ENCODE assay signal across 1 cellular context in the genomic region with DNA sequence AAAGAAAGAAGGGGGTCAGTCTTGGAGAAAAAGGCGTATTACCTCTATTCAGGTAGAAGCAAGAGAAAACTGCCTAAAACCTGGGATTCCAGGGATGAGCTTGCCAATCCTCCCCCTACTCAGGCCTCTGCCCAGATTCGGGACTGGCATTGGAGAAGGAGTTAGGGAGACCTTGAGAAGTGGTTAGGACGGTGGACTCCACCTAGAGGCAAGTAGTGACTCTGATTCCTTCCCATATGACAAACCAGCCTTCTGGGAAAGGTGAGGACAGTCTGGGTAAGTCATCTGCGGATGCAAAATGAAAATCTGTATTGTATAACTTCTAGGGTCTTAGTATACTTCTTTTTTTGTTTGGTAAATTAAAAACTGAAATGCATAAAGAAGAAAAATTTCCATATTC.
TF ChIP-seq lines count a peak whose summit lies in the region.

No MANE protein-coding gene starts in this region.

TF ChIP-seq in WTC11, 78 proteins besides CTCF, POLR2A, EP300 and RAD21 (continued from another document):
- TF ChIP-seq, protein P1, sequence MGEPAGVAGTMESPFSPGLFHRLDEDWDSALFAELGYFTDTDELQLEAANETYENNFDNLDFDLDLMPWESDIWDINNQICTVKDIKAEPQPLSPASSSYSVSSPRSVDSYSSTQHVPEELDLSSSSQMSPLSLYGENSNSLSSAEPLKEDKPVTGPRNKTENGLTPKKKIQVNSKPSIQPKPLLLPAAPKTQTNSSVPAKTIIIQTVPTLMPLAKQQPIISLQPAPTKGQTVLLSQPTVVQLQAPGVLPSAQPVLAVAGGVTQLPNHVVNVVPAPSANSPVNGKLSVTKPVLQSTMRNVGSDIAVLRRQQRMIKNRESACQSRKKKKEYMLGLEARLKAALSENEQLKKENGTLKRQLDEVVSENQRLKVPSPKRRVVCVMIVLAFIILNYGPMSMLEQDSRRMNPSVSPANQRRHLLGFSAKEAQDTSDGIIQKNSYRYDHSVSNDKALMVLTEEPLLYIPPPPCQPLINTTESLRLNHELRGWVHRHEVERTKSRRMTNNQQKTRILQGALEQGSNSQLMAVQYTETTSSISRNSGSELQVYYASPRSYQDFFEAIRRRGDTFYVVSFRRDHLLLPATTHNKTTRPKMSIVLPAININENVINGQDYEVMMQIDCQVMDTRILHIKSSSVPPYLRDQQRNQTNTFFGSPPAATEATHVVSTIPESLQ (CRISPR knock-in tag; IDR thresholded peaks at IDR 0.05): no peak
- TF ChIP-seq, protein P2, sequence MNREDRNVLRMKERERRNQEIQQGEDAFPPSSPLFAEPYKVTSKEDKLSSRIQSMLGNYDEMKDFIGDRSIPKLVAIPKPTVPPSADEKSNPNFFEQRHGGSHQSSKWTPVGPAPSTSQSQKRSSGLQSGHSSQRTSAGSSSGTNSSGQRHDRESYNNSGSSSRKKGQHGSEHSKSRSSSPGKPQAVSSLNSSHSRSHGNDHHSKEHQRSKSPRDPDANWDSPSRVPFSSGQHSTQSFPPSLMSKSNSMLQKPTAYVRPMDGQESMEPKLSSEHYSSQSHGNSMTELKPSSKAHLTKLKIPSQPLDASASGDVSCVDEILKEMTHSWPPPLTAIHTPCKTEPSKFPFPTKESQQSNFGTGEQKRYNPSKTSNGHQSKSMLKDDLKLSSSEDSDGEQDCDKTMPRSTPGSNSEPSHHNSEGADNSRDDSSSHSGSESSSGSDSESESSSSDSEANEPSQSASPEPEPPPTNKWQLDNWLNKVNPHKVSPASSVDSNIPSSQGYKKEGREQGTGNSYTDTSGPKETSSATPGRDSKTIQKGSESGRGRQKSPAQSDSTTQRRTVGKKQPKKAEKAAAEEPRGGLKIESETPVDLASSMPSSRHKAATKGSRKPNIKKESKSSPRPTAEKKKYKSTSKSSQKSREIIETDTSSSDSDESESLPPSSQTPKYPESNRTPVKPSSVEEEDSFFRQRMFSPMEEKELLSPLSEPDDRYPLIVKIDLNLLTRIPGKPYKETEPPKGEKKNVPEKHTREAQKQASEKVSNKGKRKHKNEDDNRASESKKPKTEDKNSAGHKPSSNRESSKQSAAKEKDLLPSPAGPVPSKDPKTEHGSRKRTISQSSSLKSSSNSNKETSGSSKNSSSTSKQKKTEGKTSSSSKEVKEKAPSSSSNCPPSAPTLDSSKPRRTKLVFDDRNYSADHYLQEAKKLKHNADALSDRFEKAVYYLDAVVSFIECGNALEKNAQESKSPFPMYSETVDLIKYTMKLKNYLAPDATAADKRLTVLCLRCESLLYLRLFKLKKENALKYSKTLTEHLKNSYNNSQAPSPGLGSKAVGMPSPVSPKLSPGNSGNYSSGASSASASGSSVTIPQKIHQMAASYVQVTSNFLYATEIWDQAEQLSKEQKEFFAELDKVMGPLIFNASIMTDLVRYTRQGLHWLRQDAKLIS (CRISPR knock-in tag; IDR thresholded peaks at IDR 0.05; ENCODE audit: borderline replicate concordance): no peak
- TF ChIP-seq FOXJ3 (CRISPR knock-in tag; IDR thresholded peaks at IDR 0.05; ENCODE audit: borderline replicate concordance) (no peak), SP1 (CRISPR knock-in tag; conservative IDR thresholded peaks at IDR 0.05) (no peak), ZNF317 (CRISPR knock-in tag; IDR thresholded peaks at IDR 0.05; ENCODE audit: borderline replicate concordance, low read depth) (no peak), KAT7 (CRISPR knock-in tag; IDR thresholded peaks at IDR 0.05; ENCODE audit: borderline replicate concordance) (no peak), EMX1 (CRISPR knock-in tag; IDR thresholded peaks at IDR 0.05) (no peak)
- TF ChIP-seq, protein P3, sequence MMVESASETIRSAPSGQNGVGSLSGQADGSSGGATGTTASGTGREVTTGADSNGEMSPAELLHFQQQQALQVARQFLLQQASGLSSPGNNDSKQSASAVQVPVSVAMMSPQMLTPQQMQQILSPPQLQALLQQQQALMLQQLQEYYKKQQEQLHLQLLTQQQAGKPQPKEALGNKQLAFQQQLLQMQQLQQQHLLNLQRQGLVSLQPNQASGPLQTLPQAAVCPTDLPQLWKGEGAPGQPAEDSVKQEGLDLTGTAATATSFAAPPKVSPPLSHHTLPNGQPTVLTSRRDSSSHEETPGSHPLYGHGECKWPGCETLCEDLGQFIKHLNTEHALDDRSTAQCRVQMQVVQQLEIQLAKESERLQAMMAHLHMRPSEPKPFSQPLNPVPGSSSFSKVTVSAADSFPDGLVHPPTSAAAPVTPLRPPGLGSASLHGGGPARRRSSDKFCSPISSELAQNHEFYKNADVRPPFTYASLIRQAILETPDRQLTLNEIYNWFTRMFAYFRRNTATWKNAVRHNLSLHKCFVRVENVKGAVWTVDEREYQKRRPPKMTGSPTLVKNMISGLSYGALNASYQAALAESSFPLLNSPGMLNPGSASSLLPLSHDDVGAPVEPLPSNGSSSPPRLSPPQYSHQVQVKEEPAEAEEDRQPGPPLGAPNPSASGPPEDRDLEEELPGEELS (CRISPR knock-in tag; IDR thresholded peaks at IDR 0.05): no peak
- TF ChIP-seq, protein P4, sequence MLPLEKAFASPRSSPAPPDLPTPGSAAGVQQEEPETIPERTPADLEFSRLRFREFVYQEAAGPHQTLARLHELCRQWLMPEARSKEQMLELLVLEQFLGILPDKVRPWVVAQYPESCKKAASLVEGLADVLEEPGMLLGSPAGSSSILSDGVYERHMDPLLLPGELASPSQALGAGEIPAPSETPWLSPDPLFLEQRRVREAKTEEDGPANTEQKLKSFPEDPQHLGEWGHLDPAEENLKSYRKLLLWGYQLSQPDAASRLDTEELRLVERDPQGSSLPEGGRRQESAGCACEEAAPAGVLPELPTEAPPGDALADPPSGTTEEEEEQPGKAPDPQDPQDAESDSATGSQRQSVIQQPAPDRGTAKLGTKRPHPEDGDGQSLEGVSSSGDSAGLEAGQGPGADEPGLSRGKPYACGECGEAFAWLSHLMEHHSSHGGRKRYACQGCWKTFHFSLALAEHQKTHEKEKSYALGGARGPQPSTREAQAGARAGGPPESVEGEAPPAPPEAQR (CRISPR knock-in tag; IDR thresholded peaks at IDR 0.05): no peak
- TF ChIP-seq, protein P5, sequence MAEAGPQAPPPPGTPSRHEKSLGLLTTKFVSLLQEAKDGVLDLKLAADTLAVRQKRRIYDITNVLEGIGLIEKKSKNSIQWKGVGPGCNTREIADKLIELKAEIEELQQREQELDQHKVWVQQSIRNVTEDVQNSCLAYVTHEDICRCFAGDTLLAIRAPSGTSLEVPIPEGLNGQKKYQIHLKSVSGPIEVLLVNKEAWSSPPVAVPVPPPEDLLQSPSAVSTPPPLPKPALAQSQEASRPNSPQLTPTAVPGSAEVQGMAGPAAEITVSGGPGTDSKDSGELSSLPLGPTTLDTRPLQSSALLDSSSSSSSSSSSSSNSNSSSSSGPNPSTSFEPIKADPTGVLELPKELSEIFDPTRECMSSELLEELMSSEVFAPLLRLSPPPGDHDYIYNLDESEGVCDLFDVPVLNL (CRISPR knock-in tag; IDR thresholded peaks at IDR 0.05; ENCODE audit: borderline replicate concordance, low read depth): no peak
- TF ChIP-seq, protein P6, sequence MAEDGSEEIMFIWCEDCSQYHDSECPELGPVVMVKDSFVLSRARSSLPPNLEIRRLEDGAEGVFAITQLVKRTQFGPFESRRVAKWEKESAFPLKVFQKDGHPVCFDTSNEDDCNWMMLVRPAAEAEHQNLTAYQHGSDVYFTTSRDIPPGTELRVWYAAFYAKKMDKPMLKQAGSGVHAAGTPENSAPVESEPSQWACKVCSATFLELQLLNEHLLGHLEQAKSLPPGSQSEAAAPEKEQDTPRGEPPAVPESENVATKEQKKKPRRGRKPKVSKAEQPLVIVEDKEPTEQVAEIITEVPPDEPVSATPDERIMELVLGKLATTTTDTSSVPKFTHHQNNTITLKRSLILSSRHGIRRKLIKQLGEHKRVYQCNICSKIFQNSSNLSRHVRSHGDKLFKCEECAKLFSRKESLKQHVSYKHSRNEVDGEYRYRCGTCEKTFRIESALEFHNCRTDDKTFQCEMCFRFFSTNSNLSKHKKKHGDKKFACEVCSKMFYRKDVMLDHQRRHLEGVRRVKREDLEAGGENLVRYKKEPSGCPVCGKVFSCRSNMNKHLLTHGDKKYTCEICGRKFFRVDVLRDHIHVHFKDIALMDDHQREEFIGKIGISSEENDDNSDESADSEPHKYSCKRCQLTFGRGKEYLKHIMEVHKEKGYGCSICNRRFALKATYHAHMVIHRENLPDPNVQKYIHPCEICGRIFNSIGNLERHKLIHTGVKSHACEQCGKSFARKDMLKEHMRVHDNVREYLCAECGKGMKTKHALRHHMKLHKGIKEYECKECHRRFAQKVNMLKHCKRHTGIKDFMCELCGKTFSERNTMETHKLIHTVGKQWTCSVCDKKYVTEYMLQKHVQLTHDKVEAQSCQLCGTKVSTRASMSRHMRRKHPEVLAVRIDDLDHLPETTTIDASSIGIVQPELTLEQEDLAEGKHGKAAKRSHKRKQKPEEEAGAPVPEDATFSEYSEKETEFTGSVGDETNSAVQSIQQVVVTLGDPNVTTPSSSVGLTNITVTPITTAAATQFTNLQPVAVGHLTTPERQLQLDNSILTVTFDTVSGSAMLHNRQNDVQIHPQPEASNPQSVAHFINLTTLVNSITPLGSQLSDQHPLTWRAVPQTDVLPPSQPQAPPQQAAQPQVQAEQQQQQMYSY (CRISPR knock-in tag; IDR thresholded peaks at IDR 0.05): no peak
